Comparison of ENCODE assay signal across 1 cellular context in the genomic region with DNA sequence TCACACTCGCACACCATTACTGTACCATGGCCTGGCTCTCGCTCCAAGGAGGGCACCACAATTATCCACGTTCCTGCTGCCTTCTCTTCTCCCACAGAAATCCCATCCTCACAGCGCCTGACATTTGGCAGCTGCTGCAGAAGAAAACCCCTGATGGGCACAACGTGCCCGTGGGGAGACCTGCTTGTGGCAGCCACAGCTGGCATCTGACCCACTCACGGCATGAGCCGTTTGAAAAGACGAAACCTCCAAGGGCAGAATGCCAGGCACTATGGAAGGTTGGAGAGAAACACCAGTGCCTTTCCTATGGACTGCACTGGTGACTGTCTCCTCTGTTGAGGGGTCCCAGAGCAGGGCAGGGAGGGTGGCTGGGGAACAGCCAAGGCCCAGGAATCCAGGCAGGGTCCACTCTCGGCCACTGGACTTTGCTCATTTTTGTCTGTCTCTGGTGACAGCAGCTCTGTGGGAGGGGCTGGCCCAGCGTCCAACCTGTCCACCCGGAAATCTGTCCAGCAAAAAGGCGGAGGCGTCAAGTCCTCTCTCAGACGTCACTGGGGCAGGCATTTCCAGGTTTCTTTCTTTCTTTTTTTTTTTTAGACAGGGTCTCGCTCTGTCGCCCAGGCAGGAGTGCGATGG.
TF ChIP-seq lines count a peak whose summit lies in the region.

No MANE protein-coding gene starts in this region.

TF ChIP-seq in K562, 482 proteins besides CTCF, POLR2A, EP300 and RAD21 (continued from another document):
- TF ChIP-seq, protein P1, sequence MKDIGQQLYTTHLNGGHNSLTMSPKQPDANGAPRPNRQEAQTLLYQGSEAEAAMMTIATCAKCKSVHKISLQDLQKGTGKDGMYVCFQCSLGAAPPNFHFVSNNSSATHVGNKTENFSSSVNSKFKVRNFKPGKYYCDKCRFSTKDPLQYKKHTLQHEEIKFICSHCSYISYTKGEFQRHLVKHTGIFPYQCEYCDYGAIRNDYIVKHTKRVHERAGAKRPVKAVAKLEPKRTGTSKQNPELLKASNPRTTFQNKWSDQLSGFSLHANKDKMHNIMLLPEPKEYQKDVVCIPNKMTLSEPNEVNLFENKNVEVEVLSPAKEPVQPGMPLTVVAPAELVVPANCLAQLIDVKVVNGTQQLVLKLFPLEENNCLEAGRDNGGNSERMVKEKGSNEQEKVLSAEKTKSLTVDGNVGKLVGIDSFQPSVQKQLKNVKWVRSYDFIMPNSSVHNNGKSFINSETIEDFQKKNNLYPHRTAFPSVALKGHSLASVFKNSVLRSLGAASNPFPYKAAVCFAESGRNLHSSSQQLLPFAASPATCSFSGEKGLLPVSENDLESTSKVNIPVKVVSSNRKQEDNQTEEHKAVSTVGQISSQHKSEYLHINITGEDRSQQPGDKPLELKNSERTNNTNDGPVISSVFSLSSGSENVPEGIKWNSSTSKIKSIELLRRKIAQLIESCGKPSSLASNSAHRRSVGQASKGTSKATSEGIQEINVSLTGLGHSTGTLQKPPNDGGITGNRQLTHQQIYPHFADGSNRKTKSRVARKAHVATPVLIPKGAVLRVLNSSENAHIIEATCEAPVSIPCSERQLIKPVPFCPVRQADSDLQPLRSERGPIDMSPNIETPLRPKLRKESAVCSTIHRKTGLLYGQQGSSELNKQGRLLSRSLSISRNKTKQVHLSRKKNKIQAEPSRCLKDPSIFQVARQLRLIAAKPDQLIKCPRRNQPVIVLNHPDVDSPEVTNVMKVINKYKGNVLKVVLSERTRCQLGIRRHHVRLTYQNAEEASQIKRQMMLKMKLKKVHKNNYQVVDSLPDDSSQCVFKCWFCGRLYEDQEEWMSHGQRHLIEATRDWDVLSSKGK (CRISPR knock-in tag; IDR thresholded peaks at IDR 0.05): no peak
- no peak for TF ChIP-seq ZNF507 (tag; conservative IDR thresholded peaks at IDR 0.05)
- TF ChIP-seq, protein P2, sequence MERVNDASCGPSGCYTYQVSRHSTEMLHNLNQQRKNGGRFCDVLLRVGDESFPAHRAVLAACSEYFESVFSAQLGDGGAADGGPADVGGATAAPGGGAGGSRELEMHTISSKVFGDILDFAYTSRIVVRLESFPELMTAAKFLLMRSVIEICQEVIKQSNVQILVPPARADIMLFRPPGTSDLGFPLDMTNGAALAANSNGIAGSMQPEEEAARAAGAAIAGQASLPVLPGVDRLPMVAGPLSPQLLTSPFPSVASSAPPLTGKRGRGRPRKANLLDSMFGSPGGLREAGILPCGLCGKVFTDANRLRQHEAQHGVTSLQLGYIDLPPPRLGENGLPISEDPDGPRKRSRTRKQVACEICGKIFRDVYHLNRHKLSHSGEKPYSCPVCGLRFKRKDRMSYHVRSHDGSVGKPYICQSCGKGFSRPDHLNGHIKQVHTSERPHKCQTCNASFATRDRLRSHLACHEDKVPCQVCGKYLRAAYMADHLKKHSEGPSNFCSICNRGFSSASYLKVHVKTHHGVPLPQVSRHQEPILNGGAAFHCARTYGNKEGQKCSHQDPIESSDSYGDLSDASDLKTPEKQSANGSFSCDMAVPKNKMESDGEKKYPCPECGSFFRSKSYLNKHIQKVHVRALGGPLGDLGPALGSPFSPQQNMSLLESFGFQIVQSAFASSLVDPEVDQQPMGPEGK (CRISPR knock-in tag; IDR thresholded peaks at IDR 0.05; ENCODE audit: borderline replicate concordance): no peak
- TF ChIP-seq ETV5 (CRISPR knock-in tag; IDR thresholded peaks at IDR 0.05; ENCODE audit: low read depth): no peak
- TF ChIP-seq, protein P3, sequence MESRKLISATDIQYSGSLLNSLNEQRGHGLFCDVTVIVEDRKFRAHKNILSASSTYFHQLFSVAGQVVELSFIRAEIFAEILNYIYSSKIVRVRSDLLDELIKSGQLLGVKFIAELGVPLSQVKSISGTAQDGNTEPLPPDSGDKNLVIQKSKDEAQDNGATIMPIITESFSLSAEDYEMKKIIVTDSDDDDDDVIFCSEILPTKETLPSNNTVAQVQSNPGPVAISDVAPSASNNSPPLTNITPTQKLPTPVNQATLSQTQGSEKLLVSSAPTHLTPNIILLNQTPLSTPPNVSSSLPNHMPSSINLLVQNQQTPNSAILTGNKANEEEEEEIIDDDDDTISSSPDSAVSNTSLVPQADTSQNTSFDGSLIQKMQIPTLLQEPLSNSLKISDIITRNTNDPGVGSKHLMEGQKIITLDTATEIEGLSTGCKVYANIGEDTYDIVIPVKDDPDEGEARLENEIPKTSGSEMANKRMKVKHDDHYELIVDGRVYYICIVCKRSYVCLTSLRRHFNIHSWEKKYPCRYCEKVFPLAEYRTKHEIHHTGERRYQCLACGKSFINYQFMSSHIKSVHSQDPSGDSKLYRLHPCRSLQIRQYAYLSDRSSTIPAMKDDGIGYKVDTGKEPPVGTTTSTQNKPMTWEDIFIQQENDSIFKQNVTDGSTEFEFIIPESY (CRISPR knock-in tag; IDR thresholded peaks at IDR 0.05): no peak
- no peak for TF ChIP-seq NONO (IDR thresholded peaks at IDR 0.05; ENCODE audit: low read depth in 2 of 2, low read length in 1 of 2)
- TF ChIP-seq CREM (IDR thresholded peaks at IDR 0.05; ENCODE audit: low read depth): no peak
- TF ChIP-seq IFI16 (CRISPR knock-in tag; IDR thresholded peaks at IDR 0.05): no peak
- TF ChIP-seq HDAC8 (tag; IDR thresholded peaks at IDR 0.05): no peak
- TF ChIP-seq MECOM (CRISPR knock-in tag; IDR thresholded peaks at IDR 0.05): no peak
- no peak for TF ChIP-seq EWSR1 (IDR thresholded peaks at IDR 0.05; ENCODE audit: borderline replicate concordance, low read depth, partially characterized antibody)
- TF ChIP-seq, protein P4, sequence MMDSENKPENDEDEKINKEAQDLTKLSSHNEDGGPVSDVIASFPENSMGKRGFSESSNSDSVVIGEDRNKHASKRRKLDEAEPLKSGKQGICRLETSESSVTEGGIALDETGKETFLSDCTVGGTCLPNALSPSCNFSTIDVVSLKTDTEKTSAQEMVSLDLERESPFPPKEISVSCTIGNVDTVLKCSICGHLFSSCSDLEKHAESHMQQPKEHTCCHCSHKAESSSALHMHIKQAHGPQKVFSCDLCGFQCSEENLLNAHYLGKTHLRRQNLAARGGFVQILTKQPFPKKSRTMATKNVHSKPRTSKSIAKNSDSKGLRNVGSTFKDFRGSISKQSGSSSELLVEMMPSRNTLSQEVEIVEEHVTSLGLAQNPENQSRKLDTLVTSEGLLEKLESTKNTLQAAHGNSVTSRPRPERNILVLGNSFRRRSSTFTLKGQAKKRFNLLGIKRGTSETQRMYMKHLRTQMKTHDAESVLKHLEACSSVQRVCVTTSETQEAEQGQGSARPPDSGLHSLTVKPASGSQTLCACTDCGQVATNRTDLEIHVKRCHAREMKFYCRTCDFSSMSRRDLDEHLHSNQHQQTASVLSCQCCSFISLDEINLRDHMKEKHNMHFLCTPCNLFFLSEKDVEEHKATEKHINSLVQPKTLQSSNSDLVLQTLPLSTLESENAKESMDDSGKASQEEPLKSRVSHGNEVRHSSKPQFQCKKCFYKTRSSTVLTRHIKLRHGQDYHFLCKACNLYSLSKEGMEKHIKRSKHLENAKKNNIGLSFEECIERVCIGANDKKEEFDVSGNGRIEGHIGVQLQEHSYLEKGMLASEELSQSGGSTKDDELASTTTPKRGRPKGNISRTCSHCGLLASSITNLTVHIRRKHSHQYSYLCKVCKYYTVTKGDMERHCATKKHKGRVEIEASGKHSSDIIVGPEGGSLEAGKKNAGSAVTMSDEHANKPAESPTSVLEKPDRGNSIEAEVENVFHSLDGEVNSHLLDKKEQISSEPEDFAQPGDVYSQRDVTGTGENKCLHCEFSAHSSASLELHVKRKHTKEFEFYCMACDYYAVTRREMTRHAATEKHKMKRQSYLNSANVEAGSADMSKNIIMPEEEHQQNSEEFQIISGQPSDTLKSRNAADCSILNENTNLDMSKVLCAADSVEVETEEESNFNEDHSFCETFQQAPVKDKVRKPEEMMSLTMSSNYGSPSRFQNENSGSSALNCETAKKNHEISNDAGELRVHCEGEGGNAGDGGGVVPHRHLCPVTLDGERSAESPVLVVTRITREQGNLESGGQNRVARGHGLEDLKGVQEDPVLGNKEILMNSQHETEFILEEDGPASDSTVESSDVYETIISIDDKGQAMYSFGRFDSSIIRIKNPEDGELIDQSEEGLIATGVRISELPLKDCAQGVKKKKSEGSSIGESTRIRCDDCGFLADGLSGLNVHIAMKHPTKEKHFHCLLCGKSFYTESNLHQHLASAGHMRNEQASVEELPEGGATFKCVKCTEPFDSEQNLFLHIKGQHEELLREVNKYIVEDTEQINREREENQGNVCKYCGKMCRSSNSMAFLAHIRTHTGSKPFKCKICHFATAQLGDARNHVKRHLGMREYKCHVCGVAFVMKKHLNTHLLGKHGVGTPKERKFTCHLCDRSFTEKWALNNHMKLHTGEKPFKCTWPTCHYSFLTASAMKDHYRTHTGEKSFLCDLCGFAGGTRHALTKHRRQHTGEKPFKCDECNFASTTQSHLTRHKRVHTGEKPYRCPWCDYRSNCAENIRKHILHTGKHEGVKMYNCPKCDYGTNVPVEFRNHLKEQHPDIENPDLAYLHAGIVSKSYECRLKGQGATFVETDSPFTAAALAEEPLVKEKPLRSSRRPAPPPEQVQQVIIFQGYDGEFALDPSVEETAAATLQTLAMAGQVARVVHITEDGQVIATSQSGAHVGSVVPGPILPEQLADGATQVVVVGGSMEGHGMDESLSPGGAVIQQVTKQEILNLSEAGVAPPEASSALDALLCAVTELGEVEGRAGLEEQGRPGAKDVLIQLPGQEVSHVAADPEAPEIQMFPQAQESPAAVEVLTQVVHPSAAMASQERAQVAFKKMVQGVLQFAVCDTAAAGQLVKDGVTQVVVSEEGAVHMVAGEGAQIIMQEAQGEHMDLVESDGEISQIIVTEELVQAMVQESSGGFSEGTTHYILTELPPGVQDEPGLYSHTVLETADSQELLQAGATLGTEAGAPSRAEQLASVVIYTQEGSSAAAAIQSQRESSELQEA (IDR thresholded peaks at IDR 0.05; ENCODE audit: low read depth): no peak
TF ChIP-seq in K562: peak in this region for 0.
